Comparison of ENCODE assay signal across 12 cellular contexts in the genomic region with DNA sequence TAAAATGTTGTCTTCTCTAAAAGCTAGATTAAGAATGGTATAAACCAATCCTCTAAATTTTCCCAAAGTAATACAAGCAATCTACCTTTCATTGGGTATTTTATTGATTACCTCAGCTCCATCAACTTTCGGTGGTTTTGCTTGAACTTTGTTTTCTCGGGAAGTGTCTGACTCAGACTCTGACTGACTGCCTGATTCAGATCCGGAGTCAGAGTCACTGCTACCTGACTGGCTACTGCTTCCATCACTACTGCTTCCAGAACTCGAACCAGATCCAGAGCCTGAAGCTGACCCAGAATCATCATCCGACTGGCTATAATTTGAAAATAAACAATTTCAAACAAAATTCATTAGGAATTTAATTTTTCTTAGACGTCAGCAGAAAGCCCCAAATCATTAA. TPM values are rescaled to one million over a fixed set of nuclear protein-coding genes. Genes with fewer than 3 reads are reported as not detected.
DNase-seq lines count a peak whose midpoint lies in the region; ATAC-seq, FAIRE-seq and TF ChIP-seq lines count a peak whose summit lies in the region.
"Had no signal": no experiment of that assay in that cellular context is flagged by ENCODE, and none has a peak within 500 bp of the region (broad histone marks: within the 10 kb centered on the region; RNA-seq: fewer than 3 reads in every experiment).

No MANE protein-coding gene starts in this region.

- H4K20me1 ChIP-seq in endothelial cell of umbilical vein (replicated peaks; ENCODE audit: control insufficient read depth, extremely low read depth, insufficient read depth, low read length): peaks cover 5% of the 10 kb centered on the region
- peaks cover 12% of the 10 kb centered on the region; the same call in 1 of the 2 replicates for H4K20me1 ChIP-seq in GM23338 (replicated peaks; ENCODE audit: insufficient read depth)

- peak; percentile 19 for DNase-seq in stimulated activated CD4-positive, alpha-beta T cell treated with anti-CD3 and anti-CD28 coated beads, Interleukin-1b, Interleukin-23, amount 100 ng/mL, for 48 hours
- no peak for DNase-seq in stimulated activated CD4-positive, alpha-beta T cell treated with anti-CD3 and anti-CD28 coated beads, Interleukin-4, amount 100 ng/mL, for 4 hours
- DNase-seq in SK-MEL-5 (ENCODE audit: low read depth, low spot score): peak; percentile 41
- peak; percentile 48 for DNase-seq in endothelial cell of umbilical vein (ENCODE audit: low read depth, low spot score)
- DNase-seq in urothelium cell line (ENCODE audit: low spot score): peak; percentile 4
- no peak for DNase-seq in CD1c-positive myeloid dendritic cell (ENCODE audit: extremely low spot score)
- no peak for DNase-seq in right cardiac atrium
- DNase-seq in GM23338 (ENCODE audit: low spot score): no peak

- H3K27ac Mint-ChIP-seq in GM23338: no peak overlapping the region; the same call in 1 of the 2 replicates
- H3K27ac Mint-ChIP-seq: stimulated activated memory B cell treated with anti-CD40 and anti-IgM and Interleukin-4, amounts not matched to agents 10 μg/mL and 1 μg/mL and 100 μg/mL, for 72 hours had no signal

- H3K27me3 ChIP-seq in endothelial cell of umbilical vein (ENCODE audit: control insufficient read depth in 2 of 2, insufficient read depth in 2 of 2, low read length in 2 of 2): no peaks in the 10 kb centered on the region
- no peaks in the 10 kb centered on the region for H3K27me3 ChIP-seq in right cardiac atrium (ENCODE audit: control insufficient read depth, insufficient read depth)
- H3K27me3 ChIP-seq in GM23338 (ENCODE audit: insufficient read depth): no peaks in the 10 kb centered on the region
- H3K27me3 ChIP-seq: cardiac muscle cell had no signal

- H2AFZ ChIP-seq in endothelial cell of umbilical vein (ENCODE audit: low read depth, low read length): no peak overlapping the region
- H2AFZ ChIP-seq in GM23338: no peak overlapping the region

- H3K36me3 Mint-ChIP-seq in GM23338 (ENCODE audit: low read depth): peaks cover 37% of the 10 kb centered on the region

- no peaks in the 10 kb centered on the region for H3K9me1 ChIP-seq in endothelial cell of umbilical vein (replicated peaks; ENCODE audit: control insufficient read depth, extremely low read depth, insufficient read depth, low read length)

- H3K4me2 ChIP-seq in endothelial cell of umbilical vein (ENCODE audit: insufficient read depth, low read length): peak overlapping the region; percentile 38
- H3K4me2 ChIP-seq in GM23338: no peak overlapping the region

- peaks cover 3 to 12% of the 10 kb centered on the region in 2 experiments for H3K36me3 ChIP-seq in endothelial cell of umbilical vein (ENCODE audit: control insufficient read depth in 2 of 2, extremely low read depth in 1 of 2, insufficient read depth in 2 of 2, low read length in 2 of 2)
- H3K36me3 ChIP-seq in GM23338 (ENCODE audit: insufficient read depth): peaks cover 40% of the 10 kb centered on the region

- peaks cover 65% of the 10 kb centered on the region for H3K79me2 ChIP-seq in endothelial cell of umbilical vein (ENCODE audit: control insufficient read depth, insufficient read depth, low read length)
- H3K79me2 ChIP-seq in GM23338 (replicated peaks; ENCODE audit: insufficient read depth): peaks cover 58% of the 10 kb centered on the region

- POLR2A ChIA-PET in endothelial cell of umbilical vein (lab: Charles Lee): no interaction called here

- H3K9me3 ChIP-seq in endothelial cell of umbilical vein (replicated peaks; ENCODE audit: control insufficient read depth, insufficient read depth, low read length): no peaks in the 10 kb centered on the region
- H3K9me3 ChIP-seq in right cardiac atrium (ENCODE audit: control insufficient read depth, low read length): no peaks in the 10 kb centered on the region
- H3K9me3 ChIP-seq: HAP-1 had no signal

- H3K4me1 Mint-ChIP-seq in GM23338: peaks cover 13% of the 10 kb centered on the region

- no peaks in the 10 kb centered on the region for H3K27me3 Mint-ChIP-seq in GM23338 (ENCODE audit: insufficient read depth, low read depth, poor library complexity)
- H3K27me3 Mint-ChIP-seq: stimulated activated memory B cell treated with anti-CD40 and anti-IgM and Interleukin-4, amounts not matched to agents 10 μg/mL and 1 μg/mL and 100 μg/mL, for 72 hours had no signal

- in situ Hi-C loops in SK-MEL-5 (cut with HindIII; ENCODE audit: low pct_unique_long_range_greater_than_20kb, low sequenced_read_pairs): no loop called here

- no peaks in the 10 kb centered on the region for H3K9me3 Mint-ChIP-seq in GM23338
- H3K9me3 Mint-ChIP-seq: stimulated activated memory B cell treated with anti-CD40 and anti-IgM and Interleukin-4, amounts not matched to agents 10 μg/mL and 1 μg/mL and 100 μg/mL, for 72 hours had no signal

- CTCF ChIA-PET in endothelial cell of umbilical vein (lab: Charles Lee): interaction anchor here (0.7 to 4.1 kb wide), 11 partner anchors 9 to 1674 kb away, joined by 3 to 47 read pairs (median 4); a partner anchor contains a TSS

- ATAC-seq in right cardiac atrium (no peak), GM23338 (no peak)
- ATAC-seq: HepG2; stimulated activated memory B cell treated with anti-CD40 and anti-IgM and Interleukin-4, amounts not matched to agents 10 μg/mL and 1 μg/mL and 100 μg/mL, for 72 hours had no signal

- dilution Hi-C loops in endothelial cell of umbilical vein (cut with MboI; ENCODE audit: extremely low pct_ligation_motif_present, low sequenced_read_pairs): no loop called here

- no peaks in the 10 kb centered on the region for H3F3A ChIP-seq in GM23338 (replicated peaks; ENCODE audit: low read depth)

- H3K4me3 ChIP-seq in endothelial cell of umbilical vein (replicated peaks in 1 of 3; ENCODE audit: insufficient read depth in 1 of 3, low read depth in 1 of 3, low read length in 3 of 3) (no peak overlapping the region), right cardiac atrium (ENCODE audit: low read length) (no peak overlapping the region), GM23338 (no peak overlapping the region)
- H3K4me3 ChIP-seq: cardiac muscle cell, HAP-1 had no signal

- BruUV-seq in endothelial cell of umbilical vein (replicated peaks; lab: Mats Ljungman, UMichigan): no TSS peak

- H3K27ac ChIP-seq in endothelial cell of umbilical vein (ENCODE audit: insufficient read depth, low read depth, low read length): peak overlapping the region; percentile 30
- no peak overlapping the region for H3K27ac ChIP-seq in right cardiac atrium (ENCODE audit: low read length)
- no peak overlapping the region for H3K27ac ChIP-seq in GM23338 (ENCODE audit: low read depth)
- H3K27ac ChIP-seq: cardiac muscle cell had no signal

- FAIRE-seq in endothelial cell of umbilical vein (lab: Jason Lieb, UNC) (peak; percentile 72), urothelium cell line (lab: Jason Lieb, UNC) (no peak)
- FAIRE-seq: HepG2 had no signal

- H3K4me1 ChIP-seq in endothelial cell of umbilical vein (ENCODE audit: control insufficient read depth, extremely low read depth, insufficient read depth, low read length): peaks cover 28% of the 10 kb centered on the region
- H3K4me1 ChIP-seq in right cardiac atrium (ENCODE audit: control insufficient read depth, insufficient read depth, low read length): no peaks in the 10 kb centered on the region
- peaks cover 16% of the 10 kb centered on the region for H3K4me1 ChIP-seq in GM23338 (ENCODE audit: insufficient read depth)

- intact Hi-C loops in endothelial cell of umbilical vein (cut with micrococcal nuclease) (no loop called here), right cardiac atrium (cut with DNase I) (loop anchor here in 2 of 4 donors (5.0 kb wide), 2 partner anchors 128 to 153 kb away; no protein-coding TSS in a partner anchor)

- TF ChIP-seq CTCF in endothelial cell of umbilical vein (IDR thresholded peaks at IDR 0.05; ENCODE audit: extremely low read depth in 1 of 2, insufficient read depth in 1 of 2, low read depth in 1 of 2, low read length in 2 of 2) (no peak), GM23338 (conservative IDR thresholded peaks at IDR 0.05; ENCODE audit: low read depth in 2 of 2) (no peak)

- no peak for TF ChIP-seq POLR2A in endothelial cell of umbilical vein (IDR thresholded peaks at IDR 0.05; ENCODE audit: low read depth, low read length)

- no peaks in the 10 kb centered on the region for H3K9me2 ChIP-seq in GM23338 (ENCODE audit: insufficient read depth)

- H3K4me3 Mint-ChIP-seq in GM23338: no peak overlapping the region
- H3K4me3 Mint-ChIP-seq: stimulated activated memory B cell treated with anti-CD40 and anti-IgM and Interleukin-4, amounts not matched to agents 10 μg/mL and 1 μg/mL and 100 μg/mL, for 72 hours had no signal

- WGBS in right cardiac atrium: 86% methylated on average over 6 of the region's 6 CpGs

- H3K9ac ChIP-seq in endothelial cell of umbilical vein (replicated peaks; ENCODE audit: extremely low read depth, insufficient read depth, low read length): peak overlapping the region; percentile 31

TF ChIP-seq in endothelial cell of umbilical vein, 7 proteins besides CTCF, POLR2A, EP300 and RAD21 (continues in another document):
- TF ChIP-seq, protein P1, sequence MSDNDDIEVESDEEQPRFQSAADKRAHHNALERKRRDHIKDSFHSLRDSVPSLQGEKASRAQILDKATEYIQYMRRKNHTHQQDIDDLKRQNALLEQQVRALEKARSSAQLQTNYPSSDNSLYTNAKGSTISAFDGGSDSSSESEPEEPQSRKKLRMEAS (IDR thresholded peaks at IDR 0.05; ENCODE audit: insufficient read depth, insufficient read length): no peak

TF ChIP-seq in GM23338, 12 proteins besides CTCF, POLR2A, EP300 and RAD21:
- TF ChIP-seq ZNF114 (CRISPR knock-in tag; IDR thresholded peaks at IDR 0.05): no peak
- no peak for TF ChIP-seq STAT1 (IDR thresholded peaks at IDR 0.05; ENCODE audit: unreplicated experiment)

RNA-seq across cellular contexts. Expression of a gene that starts 24.0 kb away (rescaled TPM):
- 107 and 111 TPM in 2 replicates for total RNA-seq in SK-MEL-5 (2014; rRNA removed; shearing (Covaris generic))
- polyA plus RNA-seq in SK-MEL-5 (2015; cell fraction: cytosol; rRNA removed): 37.3 and 49.6 TPM in 2 replicates
- polyA plus RNA-seq in SK-MEL-5 (2015; cell fraction: nucleus; rRNA removed): 223 and 239 TPM in 2 replicates
- total RNA-seq in endothelial cell of umbilical vein: 44.3 and 48.9 TPM in 2 replicates
- polyA plus RNA-seq in endothelial cell of umbilical vein: 12.0 and 16.2 TPM in 2 replicates
- polyA plus RNA-seq in endothelial cell of umbilical vein (2011; cell fraction: cytosol; rRNA removed): 17.4 and 18.3 TPM in 2 replicates
- polyA plus RNA-seq in endothelial cell of umbilical vein (2011; cell fraction: nucleus; rRNA removed): 95.4 and 102 TPM in 2 replicates
- polyA plus RNA-seq in endothelial cell of umbilical vein (2012): 23.1 and 28.5 TPM in 2 replicates
- polyA minus RNA-seq in endothelial cell of umbilical vein: 30.7 and 33.0 TPM in 2 replicates
- 27.8 TPM for polyA minus RNA-seq in endothelial cell of umbilical vein (2011; cell fraction: cytosol; rRNA and poly(A)+ RNA removed)
- 78.7 and 123 TPM in 2 replicates for polyA minus RNA-seq in endothelial cell of umbilical vein (2011; cell fraction: nucleus; rRNA and poly(A)+ RNA removed)
- total RNA-seq in right cardiac atrium: 10 to 100 TPM; 12.4 to 23.2 (median 14.6) TPM
- polyA plus RNA-seq in right cardiac atrium: 9.2 TPM
- 75.6 and 82.4 TPM in 2 replicates for total RNA-seq in GM23338 (2014; rRNA removed; shearing (Covaris generic))
- 31.2 and 36.4 TPM in 2 replicates for polyA plus RNA-seq in GM23338 (2016; fragmentation: Nextera tagmentation; extraction: Ambion mirVana)

Comparison
In these comparisons a context has a peak if more than half of its experiments do, and no peak if none do; other contexts are left out.
1. DNase-seq: peak in stimulated activated CD4-positive, alpha-beta T cell treated with anti-CD3 and anti-CD28 coated beads, Interleukin-1b, Interleukin-23, amount 100 ng/mL, for 48 hours (single experiment), SK-MEL-5 (single experiment), endothelial cell of umbilical vein (single experiment) and urothelium cell line (single experiment); none in stimulated activated CD4-positive, alpha-beta T cell treated with anti-CD3 and anti-CD28 coated beads, Interleukin-4, amount 100 ng/mL, for 4 hours (0 of 2), CD1c-positive myeloid dendritic cell (single experiment), right cardiac atrium (0 of 3) and GM23338 (single experiment).